Comparison of ENCODE assay signal across 13 cellular contexts in genomic region chr5:128478386-128479368, GRCh38. TPM values are rescaled to one million over a fixed set of nuclear protein-coding genes. Genes with fewer than 3 reads are reported as not detected.
DNase-seq lines count a peak whose midpoint lies in the region; ATAC-seq, FAIRE-seq and TF ChIP-seq lines count a peak whose summit lies in the region.
"Had no signal": no experiment of that assay in that cellular context is flagged by ENCODE, and none has a peak within 500 bp of the region (broad histone marks: within the 10 kb centered on the region; RNA-seq: fewer than 3 reads in every experiment).

No MANE protein-coding gene starts in this region.

- peak overlapping the region; percentile 72 for H3K27ac ChIP-seq in left ventricle myocardium inferior (replicated peaks)
- no peak overlapping the region for H3K27ac ChIP-seq in HEK293 (ENCODE audit: extremely low read depth, low read depth, low read length)
- H3K27ac ChIP-seq in left lung: peak overlapping the region; percentile 35 to 57
- H3K27ac ChIP-seq in suprapubic skin: no peak overlapping the region

- H3K4me3 ChIP-seq in left ventricle myocardium inferior: no peak overlapping the region
- H3K4me3 ChIP-seq in HEK293 (ENCODE audit: low read depth, low read length): no peak overlapping the region
- H3K4me3 ChIP-seq in left lung: no peak overlapping the region
- no peak overlapping the region for H3K4me3 ChIP-seq in suprapubic skin
- H3K4me3 ChIP-seq: GM12878 had no signal

- no peaks in the 10 kb centered on the region for H3K27me3 ChIP-seq in left ventricle myocardium inferior (ENCODE audit: low read depth)
- H3K27me3 ChIP-seq in left lung: no peaks in the 10 kb centered on the region
- H3K27me3 ChIP-seq in suprapubic skin: no peaks in the 10 kb centered on the region

- no peak for TF ChIP-seq CTCF in left ventricle myocardium inferior (IDR thresholded peaks at IDR 0.05; ENCODE audit: borderline replicate concordance)
- TF ChIP-seq CTCF in HEK293 (tag by site-specific recombination; IDR thresholded peaks at IDR 0.05): no peak
- TF ChIP-seq CTCF in left lung (IDR thresholded peaks at IDR 0.05): no peak
- no peak for TF ChIP-seq CTCF in suprapubic skin (IDR thresholded peaks at IDR 0.05)

- intact Hi-C loops in left ventricle myocardium inferior (cut with micrococcal nuclease) (no loop called here), Right ventricle myocardium inferior (cut with DNase I) (no loop called here), left lung (cut with DNase I) (no loop called here)

- no peaks in the 10 kb centered on the region for H3K36me3 ChIP-seq in left ventricle myocardium inferior
- H3K36me3 ChIP-seq in HEK293 (ENCODE audit: control insufficient read depth in 2 of 2, insufficient read depth in 1 of 2, low read length in 2 of 2): no peaks in the 10 kb centered on the region
- H3K36me3 ChIP-seq in left lung: no peaks in the 10 kb centered on the region
- H3K36me3 ChIP-seq in suprapubic skin: no peaks in the 10 kb centered on the region

- ATAC-seq in Right ventricle myocardium inferior (no peak), left lung (peak; percentile 59)
- ATAC-seq: GM12878 had no signal

- no peak for FAIRE-seq in GM19239 (lab: Jason Lieb, UNC)
- FAIRE-seq: GM12878 had no signal

- POLR2A ChIA-PET in HEK293 (lab: Yijun Ruan, JAX): no interaction called here

- CTCF ChIA-PET in HEK293 (lab: Yijun Ruan, JAX): no interaction called here

- H3K9me3 ChIP-seq in left ventricle myocardium inferior (replicated peaks) (no peaks in the 10 kb centered on the region), HEK293 (ENCODE audit: control insufficient read depth, insufficient read depth, low read depth, low read length) (no peaks in the 10 kb centered on the region), left lung (no peaks in the 10 kb centered on the region), suprapubic skin (no peaks in the 10 kb centered on the region)

- DNase-seq in left ventricle myocardium inferior (no peak), Right ventricle myocardium inferior (ENCODE audit: missing footprints) (no peak), left lung (no peak), NCI-H69 (lab: John Stamatoyannopoulos, UW) (no peak), GM19239 (ENCODE audit: insufficient read length, low spot score) (no peak), suprapubic skin (ENCODE audit: low spot score in 2 of 2) (no peak)
- DNase-seq: Calu3; CD4-positive, CD25-positive, alpha-beta regulatory T cell; DMS 273 treated with DMSO at 0.1 percent for 48 hours; GOT3; H9 had no signal

- TF ChIP-seq POLR2A in suprapubic skin (IDR thresholded peaks at IDR 0.05): no peak

- H3K4me1 ChIP-seq in left ventricle myocardium inferior (peaks cover 46% of the 10 kb centered on the region), HEK293 (ENCODE audit: control insufficient read depth, insufficient read depth, low read length) (peaks cover 9% of the 10 kb centered on the region), left lung (no peaks in the 10 kb centered on the region), suprapubic skin (no peaks in the 10 kb centered on the region)

- WGBS in suprapubic skin: 75% methylated on average over 6 of the region's 6 CpGs

- no peak for TF ChIP-seq EP300 in suprapubic skin (IDR thresholded peaks at IDR 0.05)

TF ChIP-seq in HEK293, 187 proteins besides CTCF, POLR2A, EP300 and RAD21:
- TF ChIP-seq ZNF76 (tag by site-specific recombination; IDR thresholded peaks at IDR 0.05; ENCODE audit: borderline replicate concordance, low read depth) (no peak), ZNF10 (tag by site-specific recombination; IDR thresholded peaks at IDR 0.05) (peak; percentile 92), PRDM6 (tag by site-specific recombination; IDR thresholded peaks at IDR 0.05) (peak; percentile 60; the same call in 1 of the 2 replicates), ZNF18 (tag by site-specific recombination; IDR thresholded peaks at IDR 0.05) (no peak), ZXDB (tag by site-specific recombination; IDR thresholded peaks at IDR 0.05) (peak; percentile 46; the same call in 1 of the 2 replicates), ATF2 (tag by site-specific recombination; IDR thresholded peaks at IDR 0.05; ENCODE audit: low read depth) (peak; percentile 50; the same call in 1 of the 2 replicates), MZF1 (tag by site-specific recombination; IDR thresholded peaks at IDR 0.05; ENCODE audit: borderline replicate concordance) (0 out of 2 replicates have a peak, but pooled peaks have one; percentile 36), ZNF514 (tag by site-specific recombination; IDR thresholded peaks at IDR 0.05) (no peak), ZNF549 (tag by site-specific recombination; IDR thresholded peaks at IDR 0.05) (peak; percentile 68; the same call in 1 of the 2 replicates), FEZF1 (tag by site-specific recombination; IDR thresholded peaks at IDR 0.05) (peak; percentile 19; the same call in 1 of the 2 replicates), ZNF843 (tag by site-specific recombination; IDR thresholded peaks at IDR 0.05) (peak; percentile 62; the same call in 1 of the 2 replicates), SCRT1 (tag by site-specific recombination; IDR thresholded peaks at IDR 0.05; ENCODE audit: borderline replicate concordance) (peak; percentile 68; the same call in 1 of the 2 replicates), ZNF473 (tag by site-specific recombination; IDR thresholded peaks at IDR 0.05) (no peak), ZNF292 (tag by site-specific recombination; IDR thresholded peaks at IDR 0.05; ENCODE audit: borderline replicate concordance, low read depth) (no peak), ZNF274 (IDR thresholded peaks at IDR 0.05; ENCODE audit: low read length) (no peak), ZNF274 (tag by site-specific recombination; IDR thresholded peaks at IDR 0.05; ENCODE audit: borderline replicate concordance) (no peak)
- TF ChIP-seq, protein P1, sequence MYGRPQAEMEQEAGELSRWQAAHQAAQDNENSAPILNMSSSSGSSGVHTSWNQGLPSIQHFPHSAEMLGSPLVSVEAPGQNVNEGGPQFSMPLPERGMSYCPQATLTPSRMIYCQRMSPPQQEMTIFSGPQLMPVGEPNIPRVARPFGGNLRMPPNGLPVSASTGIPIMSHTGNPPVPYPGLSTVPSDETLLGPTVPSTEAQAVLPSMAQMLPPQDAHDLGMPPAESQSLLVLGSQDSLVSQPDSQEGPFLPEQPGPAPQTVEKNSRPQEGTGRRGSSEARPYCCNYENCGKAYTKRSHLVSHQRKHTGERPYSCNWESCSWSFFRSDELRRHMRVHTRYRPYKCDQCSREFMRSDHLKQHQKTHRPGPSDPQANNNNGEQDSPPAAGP (tag by site-specific recombination; IDR thresholded peaks at IDR 0.05): no peak

RNA-seq across cellular contexts. Expression of gene FBN2, which starts 59.4 kb away (rescaled TPM):
- total RNA-seq in left ventricle myocardium inferior (34.1 TPM), Right ventricle myocardium inferior (23.8 TPM), left lung (1 to 10 TPM; 2.7 to 6.2 TPM), suprapubic skin (1 to 10 TPM in 1 of 4 donors, under 1 TPM in 3; 0.24 to 1.3 (median 0.89) TPM)
- total RNA-seq: CD4-positive, CD25-positive, alpha-beta regulatory T cell had no signal

Comparison
In these comparisons a context has a peak if more than half of its experiments do, and no peak if none do; other contexts are left out.
1. H3K27ac ChIP-seq: peak in left ventricle myocardium inferior (single experiment) and left lung (2 of 2); none in HEK293 (single experiment) and suprapubic skin (single experiment).